In the genomic region with DNA sequence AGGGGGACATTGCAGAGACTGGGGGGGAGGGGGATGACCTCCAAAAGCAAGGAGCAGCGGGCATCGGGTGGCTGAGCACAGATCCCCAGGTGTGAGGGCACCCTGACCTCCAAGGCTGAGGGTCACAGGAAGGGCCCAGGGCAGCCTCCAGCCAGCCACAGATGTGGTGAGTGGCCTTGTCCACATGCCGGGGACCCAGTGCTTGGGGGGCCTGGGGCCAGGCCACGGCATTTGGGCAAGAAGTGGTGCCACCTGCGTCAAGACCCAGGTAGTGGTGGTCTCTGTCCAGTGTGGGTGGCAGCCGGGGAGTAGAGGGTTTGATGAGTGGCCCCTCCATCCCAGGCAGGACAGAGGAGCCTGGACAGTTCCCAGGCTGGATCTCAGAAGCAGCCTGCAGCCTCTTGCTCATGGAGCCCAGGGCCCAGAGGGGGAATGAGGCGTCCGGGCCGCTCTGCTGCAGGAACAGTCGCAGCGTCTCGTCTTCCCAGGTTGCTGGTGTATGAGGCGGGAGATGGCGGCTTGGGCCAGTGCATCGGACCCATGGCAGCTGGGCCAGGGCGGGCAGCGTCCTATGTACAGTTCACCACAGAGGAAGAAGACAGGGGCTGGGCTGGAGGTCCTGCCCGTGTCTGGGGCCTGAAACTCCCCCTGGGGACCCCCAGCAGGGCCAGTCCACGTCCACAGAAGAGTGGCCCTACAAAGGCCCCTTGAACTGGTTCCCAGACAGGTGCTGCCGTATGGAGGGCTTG, we compare ENCODE assay signal across 22 cellular contexts. TPM values are rescaled to one million over a fixed set of nuclear protein-coding genes. Genes with fewer than 3 reads are reported as not detected.
DNase-seq lines count a peak whose midpoint lies in the region; ATAC-seq and TF ChIP-seq lines count a peak whose summit lies in the region.
"Had no signal": no experiment of that assay in that cellular context is flagged by ENCODE, and none has a peak within 500 bp of the region (broad histone marks: within the 10 kb centered on the region; RNA-seq: fewer than 3 reads in every experiment).

No MANE protein-coding gene starts in this region.

- peaks cover 0 to 52% (median 28%) of the 10 kb centered on the region in 9 donors for H3K36me3 ChIP-seq in heart left ventricle
- no peaks in the 10 kb centered on the region; the same call in 1 of the 2 replicates for H3K36me3 ChIP-seq in Karpas-422 (ENCODE audit: insufficient read depth, low read length)

- no peak overlapping the region for H2AFZ ChIP-seq in Karpas-422 (ENCODE audit: low read length)

- H3K79me2 ChIP-seq in Karpas-422 (ENCODE audit: low read length): no peaks in the 10 kb centered on the region

- H3K4me3 ChIP-seq in heart left ventricle (no peak overlapping the region), coronary artery (no peak overlapping the region), Karpas-422 (ENCODE audit: low read length) (no peak overlapping the region)
- H3K4me3 ChIP-seq: gastrocnemius medialis, transverse colon had no signal

- no peaks in the 10 kb centered on the region for H3K36me3 Mint-ChIP-seq in natural killer cell treated with Interleukin-12 subunit alpha and Interleukin-12 subunit beta and Interleukin-15 and Interleukin-18, amount 100 ng/mL, for 72 hours

- TF ChIP-seq CTCF in heart left ventricle (IDR thresholded peaks at IDR 0.05) (no peak), coronary artery (IDR thresholded peaks at IDR 0.05) (no peak)

- H3K9me3 Mint-ChIP-seq in natural killer cell treated with Interleukin-12 subunit alpha and Interleukin-12 subunit beta and Interleukin-15 and Interleukin-18, amount 100 ng/mL, for 72 hours: no peaks in the 10 kb centered on the region
- H3K9me3 Mint-ChIP-seq: activated CD4-positive, alpha-beta T cell treated with anti-CD3 and anti-CD28 coated beads, Interleukin-2, amount 10 ng/mL, durations not matched to agents 24 days and 14 days; activated naive CD8-positive, alpha-beta T cell treated with anti-CD3 and anti-CD28 coated beads, Interleukin-2, amount 10 ng/mL, durations not matched to agents 7 days and 5 days; CD8-positive, alpha-beta T cell; IgD-negative memory B cell had no signal

- DNase-seq in heart left ventricle (peak in 4 of 5 donors; percentile 20 to 49 (median 24)), left cardiac atrium (no peak), coronary artery (ENCODE audit: low spot score) (peak; percentile 72), ureter (ENCODE audit: low spot score) (peak; percentile 39), KBM-7 (no peak), Karpas-422 (no peak)
- DNase-seq in natural killer cell treated with Interleukin-12 subunit alpha and Interleukin-12 subunit beta and Interleukin-15 and Interleukin-18, amount 100 ng/mL, for 72 hours (ENCODE audit: low spot score): peak; percentile 56
- DNase-seq: activated CD4-positive, alpha-beta T cell treated with anti-CD3 and anti-CD28 coated beads, Interleukin-2, amount 10 ng/mL, durations not matched to agents 24 days and 14 days; activated naive CD8-positive, alpha-beta T cell treated with anti-CD3 and anti-CD28 coated beads, Interleukin-2, amount 10 ng/mL, durations not matched to agents 7 days and 5 days; brain microvascular endothelial cell; DMS79; gastrocnemius medialis; GOT3; NCI-H187 treated with DMSO at 0.1 percent for 48 hours; NCI-H226; NK-92 treated with Interleukin-12 subunit alpha and Interleukin-12 subunit beta, amount 100 ng/mL, for 24 hours; stimulated activated CD4-positive, alpha-beta T cell treated with anti-CD3 and anti-CD28 coated beads, Interleukin-12 subunit alpha, Interleukin-12 subunit beta, amount 100 ng/mL, for 4 hours; SW 1271; transverse colon had no signal

- in situ Hi-C loops in KBM-7 (cut with MboI; ENCODE audit: low pct_unique_long_range_greater_than_20kb, low sequenced_read_pairs): loop anchor here (25.0 kb wide), 1 partner anchor 373 kb away; no protein-coding TSS in a partner anchor

- TF ChIP-seq POLR2A in heart left ventricle (IDR thresholded peaks at IDR 0.05): no peak

- H3K27ac Mint-ChIP-seq in natural killer cell treated with Interleukin-12 subunit alpha and Interleukin-12 subunit beta and Interleukin-15 and Interleukin-18, amount 100 ng/mL, for 72 hours: no peak overlapping the region
- H3K27ac Mint-ChIP-seq: activated CD4-positive, alpha-beta T cell treated with anti-CD3 and anti-CD28 coated beads, Interleukin-2, amount 10 ng/mL, durations not matched to agents 24 days and 14 days; activated naive CD8-positive, alpha-beta T cell treated with anti-CD3 and anti-CD28 coated beads, Interleukin-2, amount 10 ng/mL, durations not matched to agents 7 days and 5 days; CD8-positive, alpha-beta T cell had no signal

- no peaks in the 10 kb centered on the region for H3K27me3 Mint-ChIP-seq in natural killer cell treated with Interleukin-12 subunit alpha and Interleukin-12 subunit beta and Interleukin-15 and Interleukin-18, amount 100 ng/mL, for 72 hours
- H3K27me3 Mint-ChIP-seq: activated CD4-positive, alpha-beta T cell treated with anti-CD3 and anti-CD28 coated beads, Interleukin-2, amount 10 ng/mL, durations not matched to agents 24 days and 14 days; activated naive CD8-positive, alpha-beta T cell treated with anti-CD3 and anti-CD28 coated beads, Interleukin-2, amount 10 ng/mL, durations not matched to agents 7 days and 5 days; IgD-negative memory B cell had no signal

- no peaks in the 10 kb centered on the region for H3K27me3 ChIP-seq in heart left ventricle
- H3K27me3 ChIP-seq in Karpas-422 (ENCODE audit: low read length): no peaks in the 10 kb centered on the region
- H3K27me3 ChIP-seq: brain microvascular endothelial cell, gastrocnemius medialis, transverse colon had no signal

- H3K9me2 ChIP-seq in Karpas-422 (replicated peaks; ENCODE audit: insufficient read depth, low read length): no peaks in the 10 kb centered on the region

- H3K4me3 Mint-ChIP-seq in natural killer cell treated with Interleukin-12 subunit alpha and Interleukin-12 subunit beta and Interleukin-15 and Interleukin-18, amount 100 ng/mL, for 72 hours: no peak overlapping the region
- H3K4me3 Mint-ChIP-seq: activated CD4-positive, alpha-beta T cell treated with anti-CD3 and anti-CD28 coated beads, Interleukin-2, amount 10 ng/mL, durations not matched to agents 24 days and 14 days; activated naive CD8-positive, alpha-beta T cell treated with anti-CD3 and anti-CD28 coated beads, Interleukin-2, amount 10 ng/mL, durations not matched to agents 7 days and 5 days; CD8-positive, alpha-beta T cell had no signal

- no peak overlapping the region for H3K9ac ChIP-seq in Karpas-422 (ENCODE audit: low read length)

- intact Hi-C loops in heart left ventricle (cut with DNase I) (loop anchor here in 1 of 10 donors (10.0 kb wide), 1 partner anchor 370 kb away; no protein-coding TSS in a partner anchor), left cardiac atrium (cut with DNase I) (no loop called here)

- H3K4me1 ChIP-seq in heart left ventricle (peaks cover 0 to 20% (median 8%) of the 10 kb centered on the region in 12 donors), Karpas-422 (ENCODE audit: low read length) (no peaks in the 10 kb centered on the region)
- H3K4me1 ChIP-seq: gastrocnemius medialis had no signal

- WGBS in heart left ventricle, 4 donors: 90 to 97% (median 92%) methylated on average over 10 to 20 of the region's 20 CpGs

- no peak overlapping the region for H3K4me2 ChIP-seq in Karpas-422 (ENCODE audit: low read depth, low read length, poor library complexity, severe bottlenecking)

- ATAC-seq in heart left ventricle (no peak), left cardiac atrium (no peak), HG02763 (IDR thresholded peaks at IDR 0.05; ENCODE audit: unreplicated experiment) (no peak)
- ATAC-seq in natural killer cell treated with Interleukin-12 subunit alpha and Interleukin-12 subunit beta and Interleukin-15 and Interleukin-18, amount 100 ng/mL, for 72 hours: no peak
- ATAC-seq: CD8-positive, alpha-beta T cell; gastrocnemius medialis had no signal

- no peaks in the 10 kb centered on the region for H3K9me3 ChIP-seq in heart left ventricle
- H3K9me3 ChIP-seq in Karpas-422 (ENCODE audit: low read length): no peaks in the 10 kb centered on the region
- H3K9me3 ChIP-seq: gastrocnemius medialis, transverse colon had no signal

- H4K20me1 ChIP-seq in Karpas-422 (ENCODE audit: insufficient read depth, low read depth, low read length): peaks cover 42% of the 10 kb centered on the region

- H3K27ac ChIP-seq in heart left ventricle (no peak overlapping the region), coronary artery (no peak overlapping the region), Karpas-422 (ENCODE audit: low read length) (no peak overlapping the region)
- H3K27ac ChIP-seq: brain microvascular endothelial cell, gastrocnemius medialis, transverse colon had no signal

- H3K4me1 Mint-ChIP-seq in natural killer cell treated with Interleukin-12 subunit alpha and Interleukin-12 subunit beta and Interleukin-15 and Interleukin-18, amount 100 ng/mL, for 72 hours (ENCODE audit: low read depth in 2 of 2): no peaks in the 10 kb centered on the region
- H3K4me1 Mint-ChIP-seq: activated CD4-positive, alpha-beta T cell treated with anti-CD3 and anti-CD28 coated beads, Interleukin-2, amount 10 ng/mL, durations not matched to agents 24 days and 14 days; IgD-negative memory B cell had no signal

RNA-seq across cellular contexts. Expression of a gene that starts 33.5 kb away (rescaled TPM):
- 10 to 100 TPM; 11.8 to 35.3 (median 30.2) TPM for total RNA-seq in heart left ventricle
- 10 to 100 TPM in 1 of 2 donors, 1 to 10 TPM in 1; 9.1 to 20.6 TPM for polyA plus RNA-seq in heart left ventricle
- 10 to 100 TPM; 31.4 to 38.6 TPM for total RNA-seq in left cardiac atrium
- 100 to 1,000 TPM in 1 of 2 donors, 10 to 100 TPM in 1; 78.6 to 105 TPM for total RNA-seq in natural killer cell treated with Interleukin-12 subunit alpha and Interleukin-12 subunit beta and Interleukin-15 and Interleukin-18, amount 100 ng/mL, for 72 hours
- 62.5 TPM for total RNA-seq in ureter
- total RNA-seq in Karpas-422 (2014; rRNA removed; shearing (Covaris generic); ENCODE audit: low replicate concordance): 46.1 and 69.4 TPM in 2 replicates

RNA-seq across cellular contexts. Expression of a gene that starts 34.1 kb away (rescaled TPM):
- 100 to 1,000 TPM in 4 of 9 donors, 10 to 100 TPM in 5; 80.1 to 130 (median 99.4) TPM for total RNA-seq in heart left ventricle
- 10 to 100 TPM; 49.7 to 81.7 TPM for polyA plus RNA-seq in heart left ventricle
- 100 to 1,000 TPM in 1 of 2 donors, 10 to 100 TPM in 1; 77.7 to 116 TPM for total RNA-seq in left cardiac atrium
- 10 to 100 TPM; 80.6 to 96.7 TPM for total RNA-seq in natural killer cell treated with Interleukin-12 subunit alpha and Interleukin-12 subunit beta and Interleukin-15 and Interleukin-18, amount 100 ng/mL, for 72 hours
- 67.7 TPM for total RNA-seq in ureter
- 72.3 and 90.3 TPM in 2 replicates for total RNA-seq in Karpas-422 (2014; rRNA removed; shearing (Covaris generic); ENCODE audit: low replicate concordance)

Comparison
In these comparisons a context has a peak if more than half of its experiments do, and no peak if none do; other contexts are left out.
1. DNase-seq: peak in heart left ventricle (4 of 5), coronary artery (single experiment), natural killer cell treated with Interleukin-12 subunit alpha and Interleukin-12 subunit beta and Interleukin-15 and Interleukin-18, amount 100 ng/mL, for 72 hours (single experiment) and ureter (single experiment); none in left cardiac atrium (single experiment), KBM-7 (single experiment) and Karpas-422 (single experiment).